In genomic region chr10:133010095-133010837, GRCh38 we compare ENCODE assay signal across 1 cellular context.
TF ChIP-seq lines count a peak whose summit lies in the region.

No MANE protein-coding gene starts in this region.

TF ChIP-seq in IMR-90, 13 proteins besides CTCF, POLR2A, EP300 and RAD21:
- TF ChIP-seq RFX5 (IDR thresholded peaks at IDR 0.05; ENCODE audit: low read depth, low read length) (no peak), MAFK (IDR thresholded peaks at IDR 0.05; ENCODE audit: low read depth, low read length) (no peak), FOS (IDR thresholded peaks at IDR 0.05; ENCODE audit: low read depth, low read length) (no peak), SMC3 (IDR thresholded peaks at IDR 0.05; ENCODE audit: low read depth, low read length) (no peak), CHD1 (IDR thresholded peaks at IDR 0.05; ENCODE audit: low read depth, low read length) (no peak), BHLHE40 (IDR thresholded peaks at IDR 0.05; ENCODE audit: low read depth, low read length) (no peak), MXI1 (IDR thresholded peaks at IDR 0.05; ENCODE audit: borderline replicate concordance, low read depth, low read length) (no peak), NFE2L2 (IDR thresholded peaks at IDR 0.05; ENCODE audit: low read depth, low read length) (no peak), ELK1 (IDR thresholded peaks at IDR 0.05; ENCODE audit: borderline replicate concordance, low read depth, low read length) (no peak)
TF ChIP-seq in IMR-90: peak in this region for 0.
